Comparison of ENCODE assay signal across 8 cellular contexts in genomic region chr14:90903101-90903500, GRCh38.
DNase-seq lines count a peak whose midpoint lies in the region; ATAC-seq lines count a peak whose summit lies in the region.

No MANE protein-coding gene starts in this region.

- H3K27ac Mint-ChIP-seq in activated CD4-positive, alpha-beta T cell treated with anti-CD3 and anti-CD28 coated beads, Interleukin-2, amount 10 ng/mL, durations not matched to agents 7 days and 5 days, result no peak overlapping the region

- POLR2A ChIA-PET in activated CD4-positive, alpha-beta T cell treated with anti-CD3 and anti-CD28 coated beads, Interleukin-2, amount 10 ng/mL, durations not matched to agents 7 days and 5 days (lab: Charles Lee), result no interaction called here

- no peaks in the 10 kb centered on the region for H3K9me3 Mint-ChIP-seq in activated CD4-positive, alpha-beta T cell treated with anti-CD3 and anti-CD28 coated beads, Interleukin-2, amount 10 ng/mL, durations not matched to agents 7 days and 5 days

- H3K4me3 Mint-ChIP-seq in activated CD4-positive, alpha-beta T cell treated with anti-CD3 and anti-CD28 coated beads, Interleukin-2, amount 10 ng/mL, durations not matched to agents 7 days and 5 days, result no peak overlapping the region

- no peaks in the 10 kb centered on the region for H3K27me3 Mint-ChIP-seq in activated CD4-positive, alpha-beta T cell treated with anti-CD3 and anti-CD28 coated beads, Interleukin-2, amount 10 ng/mL, durations not matched to agents 7 days and 5 days

- CTCF ChIA-PET in activated CD4-positive, alpha-beta T cell treated with anti-CD3 and anti-CD28 coated beads, Interleukin-2, amount 10 ng/mL, durations not matched to agents 7 days and 5 days (lab: Charles Lee), result interaction anchor here (0.6 to 2.8 kb wide), 20 partner anchors 8 to 274 kb away, joined by 3 to 21 read pairs (median 4); partner anchors contain the start of gene DGLUCY

- DNase-seq in DMS114 treated with DMSO at 0.1 percent for 48 hours (lab: John Stamatoyannopoulos, UW; ENCODE audit: unreplicated experiment) (peak; percentile 39), NCI-H345 (lab: John Stamatoyannopoulos, UW) (peak; percentile 53), dermis microvascular lymphatic vessel endothelial cell (ENCODE audit: low read depth in 2 of 2) (peak; percentile 46 to 69), lung microvascular endothelial cell (ENCODE audit: low read depth in 2 of 2) (peak; percentile 70 to 75)
- peak; percentile 76 for DNase-seq in activated CD4-positive, alpha-beta T cell treated with anti-CD3 and anti-CD28 coated beads, Interleukin-2, amount 10 ng/mL, durations not matched to agents 7 days and 5 days
- peak; percentile 44 for DNase-seq in stimulated activated CD8-positive, alpha-beta memory T cell treated with anti-CD3 and anti-CD28 coated beads, Interleukin-15, amount 100 ng/mL, for 1 hour (ENCODE audit: low read depth)

- H3K36me3 Mint-ChIP-seq in activated CD4-positive, alpha-beta T cell treated with anti-CD3 and anti-CD28 coated beads, Interleukin-2, amount 10 ng/mL, durations not matched to agents 7 days and 5 days (ENCODE audit: low read depth), result peaks cover 46% of the 10 kb centered on the region

- ATAC-seq in HG02610 (IDR thresholded peaks at IDR 0.05; ENCODE audit: unreplicated experiment) (peak; percentile 54), GM21515 (IDR thresholded peaks at IDR 0.05; ENCODE audit: unreplicated experiment) (no peak)

- H3K4me1 Mint-ChIP-seq in activated CD4-positive, alpha-beta T cell treated with anti-CD3 and anti-CD28 coated beads, Interleukin-2, amount 10 ng/mL, durations not matched to agents 7 days and 5 days, result peaks cover 26% of the 10 kb centered on the region
